Comparison of ENCODE assay signal across 22 cellular contexts in the genomic region with DNA sequence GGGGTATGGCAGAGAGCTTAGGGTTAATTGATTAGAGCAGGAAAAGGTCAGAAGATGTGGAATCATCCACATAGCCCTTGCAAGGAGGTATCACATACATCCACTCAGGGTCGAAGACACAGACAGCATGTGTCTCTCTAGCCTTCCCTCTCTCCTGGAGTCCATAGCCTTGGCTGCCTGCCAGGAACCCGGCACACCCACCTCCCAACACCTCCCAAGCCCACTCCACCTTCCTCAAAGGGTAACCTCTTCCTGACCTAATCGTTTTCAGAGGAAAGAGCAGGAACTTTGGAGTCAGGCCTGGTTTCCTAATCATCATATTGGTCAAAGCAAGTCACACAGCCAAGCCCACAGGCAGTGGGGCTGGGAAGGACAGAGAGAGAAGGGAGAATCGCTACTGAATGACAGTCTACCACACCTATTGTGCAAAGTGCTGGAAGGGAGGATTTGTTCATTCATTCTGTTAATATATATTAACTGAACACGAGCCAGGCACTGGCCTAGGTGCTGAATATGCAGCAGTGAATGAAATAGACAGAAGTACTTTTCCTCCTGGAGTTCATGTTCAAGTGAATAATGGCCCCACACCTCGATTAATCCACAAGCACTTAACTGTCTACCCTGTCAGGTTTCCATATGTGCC.
DNase-seq lines count a peak whose midpoint lies in the region; ATAC-seq and TF ChIP-seq lines count a peak whose summit lies in the region.
"Had no signal": no experiment of that assay in that cellular context is flagged by ENCODE, and none has a peak within 500 bp of the region (broad histone marks: within the 10 kb centered on the region; RNA-seq: fewer than 3 reads in every experiment).

No MANE protein-coding gene starts in this region.

- peak overlapping the region; percentile 26 for H3K4me3 Mint-ChIP-seq in glutamatergic neuron (ENCODE audit: unreplicated experiment)
- H3K4me3 Mint-ChIP-seq: activated CD8-positive, alpha-beta T cell treated with anti-CD3 and anti-CD28 coated beads for 36 hours; naive thymus-derived CD4-positive, alpha-beta T cell; stimulated activated memory B cell treated with anti-CD40 and anti-IgM and Interleukin-4, amounts not matched to agents 10 μg/mL and 1 μg/mL and 100 μg/mL, for 72 hours; T-helper 1 cell treated with Interleukin-12 subunit alpha and Interleukin-12 subunit beta and Interleukin-4 antibody, amounts not matched to agents 30 μg/mL and 1 μg/mL, for 36 hours had no signal

- no peak for TF ChIP-seq CTCF in glutamatergic neuron (IDR thresholded peaks at IDR 0.05; ENCODE audit: partially characterized antibody, unreplicated experiment)
- no peak for TF ChIP-seq CTCF in mucosa of descending colon (IDR thresholded peaks at IDR 0.05)

- ATAC-seq in HG03378 (IDR thresholded peaks at IDR 0.05; ENCODE audit: unreplicated experiment) (no peak), HG02938 (IDR thresholded peaks at IDR 0.05; ENCODE audit: unreplicated experiment) (no peak), GM18498 (IDR thresholded peaks at IDR 0.05; ENCODE audit: unreplicated experiment) (no peak), mucosa of descending colon (no peak)
- ATAC-seq: activated CD8-positive, alpha-beta T cell treated with anti-CD3 and anti-CD28 coated beads for 36 hours; heart right ventricle; naive thymus-derived CD4-positive, alpha-beta T cell; stimulated activated memory B cell treated with anti-CD40 and anti-IgM and Interleukin-4, amounts not matched to agents 10 μg/mL and 1 μg/mL and 100 μg/mL, for 72 hours had no signal

- no peak for TF ChIP-seq RAD21 in Ishikawa (IDR thresholded peaks at IDR 0.05; ENCODE audit: low read depth)

- H3K4me3 ChIP-seq in mucosa of descending colon: no peak overlapping the region
- H3K4me3 ChIP-seq: heart right ventricle, ovary, sigmoid colon, thyroid gland had no signal

- H3K4me1 Mint-ChIP-seq in glutamatergic neuron (ENCODE audit: low read depth, unreplicated experiment): peaks cover 75% of the 10 kb centered on the region
- H3K4me1 Mint-ChIP-seq: naive thymus-derived CD4-positive, alpha-beta T cell; stimulated activated memory B cell treated with anti-CD40 and anti-IgM and Interleukin-4, amounts not matched to agents 10 μg/mL and 1 μg/mL and 100 μg/mL, for 72 hours had no signal

- H3K27ac Mint-ChIP-seq in glutamatergic neuron (ENCODE audit: unreplicated experiment): peak overlapping the region; percentile 93
- H3K27ac Mint-ChIP-seq: activated CD8-positive, alpha-beta T cell treated with anti-CD3 and anti-CD28 coated beads for 36 hours; naive thymus-derived CD4-positive, alpha-beta T cell; stimulated activated memory B cell treated with anti-CD40 and anti-IgM and Interleukin-4, amounts not matched to agents 10 μg/mL and 1 μg/mL and 100 μg/mL, for 72 hours; T-helper 1 cell treated with Interleukin-12 subunit alpha and Interleukin-12 subunit beta and Interleukin-4 antibody, amounts not matched to agents 30 μg/mL and 1 μg/mL, for 36 hours had no signal

- no peaks in the 10 kb centered on the region for H3K36me3 ChIP-seq in mucosa of descending colon (ENCODE audit: low read depth)
- H3K36me3 ChIP-seq: heart right ventricle, ovary, sigmoid colon, thyroid gland had no signal

- peaks cover 35% of the 10 kb centered on the region for H3K27me3 Mint-ChIP-seq in glutamatergic neuron (ENCODE audit: unreplicated experiment)

- no peaks in the 10 kb centered on the region for H3K36me3 Mint-ChIP-seq in glutamatergic neuron (ENCODE audit: unreplicated experiment)
- H3K36me3 Mint-ChIP-seq: naive thymus-derived CD4-positive, alpha-beta T cell; stimulated activated memory B cell treated with anti-CD40 and anti-IgM and Interleukin-4, amounts not matched to agents 10 μg/mL and 1 μg/mL and 100 μg/mL, for 72 hours had no signal

- DNase-seq in DMS79 (lab: John Stamatoyannopoulos, UW) (peak; percentile 38), amniotic epithelial cell (ENCODE audit: low read depth) (peak; percentile 29), glutamatergic neuron (peak; percentile 28), mucosa of descending colon (no peak)
- DNase-seq: activated CD8-positive, alpha-beta T cell treated with anti-CD3 and anti-CD28 coated beads for 36 hours; activated naive CD4-positive, alpha-beta T cell; activated T-cell treated with anti-CD3 and anti-CD28 coated beads, Interleukin-2, amount 50 U/mL, for 1 hour; anterior cingulate cortex; heart right ventricle; naive thymus-derived CD4-positive, alpha-beta T cell; NCI-H187; NCI-H510A treated with DMSO at 0.1 percent for 48 hours; ovary; SHP77; sigmoid colon; thyroid gland had no signal

- H3K9me3 Mint-ChIP-seq in glutamatergic neuron (ENCODE audit: unreplicated experiment): peaks cover 46% of the 10 kb centered on the region
- H3K9me3 Mint-ChIP-seq: activated CD8-positive, alpha-beta T cell treated with anti-CD3 and anti-CD28 coated beads for 36 hours; naive thymus-derived CD4-positive, alpha-beta T cell; stimulated activated memory B cell treated with anti-CD40 and anti-IgM and Interleukin-4, amounts not matched to agents 10 μg/mL and 1 μg/mL and 100 μg/mL, for 72 hours; T-helper 1 cell treated with Interleukin-12 subunit alpha and Interleukin-12 subunit beta and Interleukin-4 antibody, amounts not matched to agents 30 μg/mL and 1 μg/mL, for 36 hours had no signal

- intact Hi-C loops in mucosa of descending colon (cut with DNase I, micrococcal nuclease): no loop called here

- TF ChIP-seq EP300 in Ishikawa (IDR thresholded peaks at IDR 0.05; ENCODE audit: borderline replicate concordance): no peak

- H3K9me3 ChIP-seq in mucosa of descending colon: no peaks in the 10 kb centered on the region
- H3K9me3 ChIP-seq: heart right ventricle, ovary, sigmoid colon, thyroid gland had no signal

- H3K4me1 ChIP-seq in mucosa of descending colon (ENCODE audit: low read depth): no peaks in the 10 kb centered on the region
- H3K4me1 ChIP-seq: sigmoid colon, thyroid gland had no signal

TF ChIP-seq in Ishikawa, 13 proteins besides CTCF, POLR2A, EP300 and RAD21:
- no peak for TF ChIP-seq ZBTB7A (IDR thresholded peaks at IDR 0.05; ENCODE audit: low read depth)
- no peak for TF ChIP-seq YY1 (IDR thresholded peaks at IDR 0.05; ENCODE audit: low read depth)
- TF ChIP-seq TAF1 (IDR thresholded peaks at IDR 0.05; ENCODE audit: low read depth): no peak
- TF ChIP-seq NFIC (IDR thresholded peaks at IDR 0.05): no peak; the same call in none of the 2 replicates
- TF ChIP-seq CREB1 (IDR thresholded peaks at IDR 0.05; ENCODE audit: low read depth): no peak
- peak; percentile 97 for TF ChIP-seq MAX (IDR thresholded peaks at IDR 0.05)
- TF ChIP-seq TCF12 (IDR thresholded peaks at IDR 0.05; ENCODE audit: low read depth): no peak
- TF ChIP-seq, protein P1, sequence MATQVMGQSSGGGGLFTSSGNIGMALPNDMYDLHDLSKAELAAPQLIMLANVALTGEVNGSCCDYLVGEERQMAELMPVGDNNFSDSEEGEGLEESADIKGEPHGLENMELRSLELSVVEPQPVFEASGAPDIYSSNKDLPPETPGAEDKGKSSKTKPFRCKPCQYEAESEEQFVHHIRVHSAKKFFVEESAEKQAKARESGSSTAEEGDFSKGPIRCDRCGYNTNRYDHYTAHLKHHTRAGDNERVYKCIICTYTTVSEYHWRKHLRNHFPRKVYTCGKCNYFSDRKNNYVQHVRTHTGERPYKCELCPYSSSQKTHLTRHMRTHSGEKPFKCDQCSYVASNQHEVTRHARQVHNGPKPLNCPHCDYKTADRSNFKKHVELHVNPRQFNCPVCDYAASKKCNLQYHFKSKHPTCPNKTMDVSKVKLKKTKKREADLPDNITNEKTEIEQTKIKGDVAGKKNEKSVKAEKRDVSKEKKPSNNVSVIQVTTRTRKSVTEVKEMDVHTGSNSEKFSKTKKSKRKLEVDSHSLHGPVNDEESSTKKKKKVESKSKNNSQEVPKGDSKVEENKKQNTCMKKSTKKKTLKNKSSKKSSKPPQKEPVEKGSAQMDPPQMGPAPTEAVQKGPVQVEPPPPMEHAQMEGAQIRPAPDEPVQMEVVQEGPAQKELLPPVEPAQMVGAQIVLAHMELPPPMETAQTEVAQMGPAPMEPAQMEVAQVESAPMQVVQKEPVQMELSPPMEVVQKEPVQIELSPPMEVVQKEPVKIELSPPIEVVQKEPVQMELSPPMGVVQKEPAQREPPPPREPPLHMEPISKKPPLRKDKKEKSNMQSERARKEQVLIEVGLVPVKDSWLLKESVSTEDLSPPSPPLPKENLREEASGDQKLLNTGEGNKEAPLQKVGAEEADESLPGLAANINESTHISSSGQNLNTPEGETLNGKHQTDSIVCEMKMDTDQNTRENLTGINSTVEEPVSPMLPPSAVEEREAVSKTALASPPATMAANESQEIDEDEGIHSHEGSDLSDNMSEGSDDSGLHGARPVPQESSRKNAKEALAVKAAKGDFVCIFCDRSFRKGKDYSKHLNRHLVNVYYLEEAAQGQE (IDR thresholded peaks at IDR 0.05; ENCODE audit: low read depth): peak; percentile 90
- no peak for TF ChIP-seq EGR1 (IDR thresholded peaks at IDR 0.05)
- TF ChIP-seq, protein P2, sequence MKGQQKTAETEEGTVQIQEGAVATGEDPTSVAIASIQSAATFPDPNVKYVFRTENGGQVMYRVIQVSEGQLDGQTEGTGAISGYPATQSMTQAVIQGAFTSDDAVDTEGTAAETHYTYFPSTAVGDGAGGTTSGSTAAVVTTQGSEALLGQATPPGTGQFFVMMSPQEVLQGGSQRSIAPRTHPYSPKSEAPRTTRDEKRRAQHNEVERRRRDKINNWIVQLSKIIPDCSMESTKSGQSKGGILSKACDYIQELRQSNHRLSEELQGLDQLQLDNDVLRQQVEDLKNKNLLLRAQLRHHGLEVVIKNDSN (IDR thresholded peaks at IDR 0.05): peak; percentile 83

Comparison
In these comparisons a context has a peak if more than half of its experiments do, and no peak if none do; other contexts are left out.
1. DNase-seq: peak in DMS79 (single experiment), amniotic epithelial cell (single experiment) and glutamatergic neuron (single experiment); none in mucosa of descending colon (0 of 3).